In genomic region chr3:186128158-186128557, GRCh38 we compare ENCODE assay signal across 22 cellular contexts. TPM values are rescaled to one million over a fixed set of nuclear protein-coding genes. Genes with fewer than 3 reads are reported as not detected.
"Had no signal": no experiment of that assay in that cellular context is flagged by ENCODE, and none has a peak within 500 bp of the region (broad histone marks: within the 10 kb centered on the region; RNA-seq: fewer than 3 reads in every experiment).

No MANE protein-coding gene starts in this region.

- ATAC-seq: gastrocnemius medialis; heart right ventricle; left colon; naive thymus-derived CD4-positive, alpha-beta T cell; psoas muscle; sciatic nerve; stimulated activated naive CD8-positive, alpha-beta T cell treated with anti-CD3 and anti-CD28 coated beads, Interleukin-15, amount 100 ng/mL, for 72 hours had no signal

- H3K4me3 Mint-ChIP-seq: naive thymus-derived CD4-positive, alpha-beta T cell; nephron progenitor cell; stimulated activated naive B cell treated with anti-CD40 and anti-IgM and Interleukin-4, amounts not matched to agents 10 μg/mL and 1 μg/mL and 100 μg/mL, for 72 hours; stimulated activated naive CD8-positive, alpha-beta T cell treated with anti-CD3 and anti-CD28 coated beads, Interleukin-15, amount 100 ng/mL, for 72 hours had no signal

- H3K27ac ChIP-seq: dorsolateral prefrontal cortex, epithelial cell of prostate, esophagus muscularis mucosa, gastrocnemius medialis, heart right ventricle, parathyroid adenoma, psoas muscle, skin epidermis, testis, tibial nerve had no signal

- H3K4me1 Mint-ChIP-seq: stimulated activated naive CD8-positive, alpha-beta T cell treated with anti-CD3 and anti-CD28 coated beads, Interleukin-15, amount 100 ng/mL, for 72 hours had no signal

- H3K9me3 Mint-ChIP-seq: nephron progenitor cell; stimulated activated naive B cell treated with anti-CD40 and anti-IgM and Interleukin-4, amounts not matched to agents 10 μg/mL and 1 μg/mL and 100 μg/mL, for 72 hours; stimulated activated naive CD8-positive, alpha-beta T cell treated with anti-CD3 and anti-CD28 coated beads, Interleukin-15, amount 100 ng/mL, for 72 hours had no signal

- H3K36me3 Mint-ChIP-seq: naive thymus-derived CD4-positive, alpha-beta T cell; stimulated activated naive B cell treated with anti-CD40 and anti-IgM and Interleukin-4, amounts not matched to agents 10 μg/mL and 1 μg/mL and 100 μg/mL, for 72 hours had no signal

- H3K27ac Mint-ChIP-seq: naive thymus-derived CD4-positive, alpha-beta T cell; stimulated activated naive B cell treated with anti-CD40 and anti-IgM and Interleukin-4, amounts not matched to agents 10 μg/mL and 1 μg/mL and 100 μg/mL, for 72 hours; stimulated activated naive CD8-positive, alpha-beta T cell treated with anti-CD3 and anti-CD28 coated beads, Interleukin-15, amount 100 ng/mL, for 72 hours had no signal

- FAIRE-seq: endometrium had no signal

- H3K9me3 ChIP-seq: esophagus muscularis mucosa, gastrocnemius medialis, heart right ventricle, psoas muscle, testis, tibial nerve had no signal

- H3K27me3 ChIP-seq: dorsolateral prefrontal cortex, esophagus muscularis mucosa, gastrocnemius medialis, heart right ventricle, testis, tibial nerve had no signal

- H3K4me3 ChIP-seq: dorsolateral prefrontal cortex, esophagus muscularis mucosa, gastrocnemius medialis, heart right ventricle, psoas muscle, skin epidermis, testis, tibial nerve had no signal

- DNase-seq: cortex of kidney; dorsolateral prefrontal cortex; effector CD8-positive, alpha-beta T cell; gastrocnemius medialis; heart right ventricle; hypothalamus; left colon; naive thymus-derived CD4-positive, alpha-beta T cell; nephron progenitor cell; psoas muscle; stimulated activated CD4-positive, alpha-beta T cell treated with anti-CD3 and anti-CD28 coated beads, Interleukin-2, amount 100 ng/mL, for 24 hours; stimulated activated CD4-positive, alpha-beta T cell treated with anti-CD3 and anti-CD28 coated beads, Interleukin-4, amount 100 ng/mL, for 4 hours; stimulated activated naive B cell treated with anti-CD40 and anti-IgM and Interleukin-4, amounts not matched to agents 10 μg/mL and 1 μg/mL and 100 μg/mL, for 72 hours; stimulated activated naive CD8-positive, alpha-beta T cell treated with anti-CD3 and anti-CD28 coated beads, Interleukin-15, amount 100 ng/mL, for 72 hours; testis had no signal

- H3K36me3 ChIP-seq: esophagus muscularis mucosa, gastrocnemius medialis, heart right ventricle, tibial nerve had no signal

- H3K4me1 ChIP-seq: esophagus muscularis mucosa, gastrocnemius medialis, heart right ventricle, parathyroid adenoma, psoas muscle, testis, tibial nerve had no signal

RNA-seq across cellular contexts. Expression of gene ETV5, which starts 19.3 kb away (rescaled TPM):
- polyA plus RNA-seq: naive thymus-derived CD4-positive, alpha-beta T cell had no signal
